ENCODE assay signal across 1 cellular context in the genomic region with DNA sequence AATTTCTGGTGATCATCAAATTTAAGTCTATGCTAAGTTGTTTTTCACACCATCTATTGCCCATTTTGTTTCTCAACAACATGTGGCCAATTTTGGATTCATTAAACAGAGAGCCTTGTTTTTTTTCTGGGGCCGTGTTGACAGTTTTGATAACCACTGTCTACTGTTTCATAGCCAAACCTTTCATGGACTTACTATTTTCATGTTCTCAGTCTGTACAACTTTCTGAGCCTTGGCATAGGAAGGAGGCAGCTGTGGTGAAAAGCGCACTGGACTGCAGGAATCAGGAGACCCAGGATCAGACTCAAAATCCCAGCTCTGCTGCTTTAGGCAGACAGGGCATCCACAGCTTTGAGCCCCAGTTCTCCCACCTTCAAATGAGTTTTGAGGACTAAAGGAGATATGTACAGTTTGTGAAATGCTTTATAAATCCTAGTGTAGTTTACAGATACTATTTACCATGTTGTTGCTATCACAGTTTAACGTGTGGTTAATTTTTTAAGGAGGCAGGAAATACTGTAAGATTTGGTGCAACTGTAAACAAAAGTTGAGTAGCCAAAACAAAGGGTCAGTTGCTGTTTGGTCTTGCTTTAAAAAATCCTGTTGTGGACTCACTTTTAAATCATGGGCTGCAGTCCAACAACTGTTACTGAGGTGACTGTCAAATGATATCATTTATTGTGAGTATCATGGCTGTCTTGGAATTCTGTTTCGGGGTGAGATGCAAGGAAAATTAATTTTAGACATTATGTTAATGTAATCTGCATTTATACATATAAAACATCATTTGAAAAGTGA.
TF ChIP-seq lines count a peak whose summit lies in the region.

No MANE protein-coding gene starts in this region.

TF ChIP-seq in GM12878, 131 proteins besides CTCF, POLR2A, EP300 and RAD21:
- no peak for TF ChIP-seq SPI1 (IDR thresholded peaks at IDR 0.05; ENCODE audit: borderline replicate concordance, insufficient read depth, low read depth, low read length)
- TF ChIP-seq, protein P1, sequence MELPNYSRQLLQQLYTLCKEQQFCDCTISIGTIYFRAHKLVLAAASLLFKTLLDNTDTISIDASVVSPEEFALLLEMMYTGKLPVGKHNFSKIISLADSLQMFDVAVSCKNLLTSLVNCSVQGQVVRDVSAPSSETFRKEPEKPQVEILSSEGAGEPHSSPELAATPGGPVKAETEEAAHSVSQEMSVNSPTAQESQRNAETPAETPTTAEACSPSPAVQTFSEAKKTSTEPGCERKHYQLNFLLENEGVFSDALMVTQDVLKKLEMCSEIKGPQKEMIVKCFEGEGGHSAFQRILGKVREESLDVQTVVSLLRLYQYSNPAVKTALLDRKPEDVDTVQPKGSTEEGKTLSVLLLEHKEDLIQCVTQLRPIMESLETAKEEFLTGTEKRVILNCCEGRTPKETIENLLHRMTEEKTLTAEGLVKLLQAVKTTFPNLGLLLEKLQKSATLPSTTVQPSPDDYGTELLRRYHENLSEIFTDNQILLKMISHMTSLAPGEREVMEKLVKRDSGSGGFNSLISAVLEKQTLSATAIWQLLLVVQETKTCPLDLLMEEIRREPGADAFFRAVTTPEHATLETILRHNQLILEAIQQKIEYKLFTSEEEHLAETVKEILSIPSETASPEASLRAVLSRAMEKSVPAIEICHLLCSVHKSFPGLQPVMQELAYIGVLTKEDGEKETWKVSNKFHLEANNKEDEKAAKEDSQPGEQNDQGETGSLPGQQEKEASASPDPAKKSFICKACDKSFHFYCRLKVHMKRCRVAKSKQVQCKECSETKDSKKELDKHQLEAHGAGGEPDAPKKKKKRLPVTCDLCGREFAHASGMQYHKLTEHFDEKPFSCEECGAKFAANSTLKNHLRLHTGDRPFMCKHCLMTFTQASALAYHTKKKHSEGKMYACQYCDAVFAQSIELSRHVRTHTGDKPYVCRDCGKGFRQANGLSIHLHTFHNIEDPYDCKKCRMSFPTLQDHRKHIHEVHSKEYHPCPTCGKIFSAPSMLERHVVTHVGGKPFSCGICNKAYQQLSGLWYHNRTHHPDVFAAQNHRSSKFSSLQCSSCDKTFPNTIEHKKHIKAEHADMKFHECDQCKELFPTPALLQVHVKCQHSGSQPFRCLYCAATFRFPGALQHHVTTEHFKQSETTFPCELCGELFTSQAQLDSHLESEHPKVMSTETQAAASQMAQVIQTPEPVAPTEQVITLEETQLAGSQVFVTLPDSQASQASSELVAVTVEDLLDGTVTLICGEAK (IDR thresholded peaks at IDR 0.05; ENCODE audit: borderline replicate concordance): no peak
- TF ChIP-seq MYC (IDR thresholded peaks at IDR 0.05; ENCODE audit: insufficient read depth, insufficient read length, insufficient replicate concordance, low read length, severe bottlenecking): no peak
- TF ChIP-seq CREB1 (IDR thresholded peaks at IDR 0.05; ENCODE audit: low read depth): no peak
- TF ChIP-seq SMAD1 (IDR thresholded peaks at IDR 0.05; ENCODE audit: low read depth, partially characterized antibody): no peak
- TF ChIP-seq TARDBP (IDR thresholded peaks at IDR 0.05; ENCODE audit: borderline replicate concordance): no peak
TF ChIP-seq in GM12878: peak in this region for 0.
